In genomic region chr6:17957904-17958303, GRCh38 we compare ENCODE assay signal across 2 cellular contexts.
TF ChIP-seq lines count a peak whose summit lies in the region.

No MANE protein-coding gene starts in this region.

TF ChIP-seq in K562, 482 proteins besides CTCF, POLR2A, EP300 and RAD21 (continued from another document):
- no peak for TF ChIP-seq JUND (IDR thresholded peaks at IDR 0.05; ENCODE audit: borderline replicate concordance, low read depth, low read length)
- TF ChIP-seq JUND (tag; IDR thresholded peaks at IDR 0.05; ENCODE audit: borderline replicate concordance, low read depth, low read length): 0 out of 3 replicates have a peak, but pooled peaks have one; percentile 3
TF ChIP-seq in K562: peak in this region for 1.

TF ChIP-seq in neural cell, 6 proteins besides CTCF, POLR2A, EP300 and RAD21 (continued from another document):
- TF ChIP-seq POLR2AphosphoS5 (IDR thresholded peaks at IDR 0.05): no peak
